ENCODE assay signal across 8 cellular contexts in genomic region chr15:68875377-68876116, GRCh38. TPM values are rescaled to one million over a fixed set of nuclear protein-coding genes. Genes with fewer than 3 reads are reported as not detected.
DNase-seq lines count a peak whose midpoint lies in the region; ATAC-seq and TF ChIP-seq lines count a peak whose summit lies in the region.

No MANE protein-coding gene starts in this region.

- peak overlapping the region; percentile 48 for H3K4me3 Mint-ChIP-seq in activated CD4-positive, alpha-beta T cell treated with anti-CD3 and anti-CD28 coated beads for 36 hours

- H3K4me3 ChIP-seq in AG10803 (ENCODE audit: low read length): peak overlapping the region; percentile 58
- H3K4me3 ChIP-seq in choroid plexus epithelial cell (ENCODE audit: low read depth, low read length): peak overlapping the region; percentile 50

- peak; percentile 90 for TF ChIP-seq CTCF in AG10803 (conservative IDR thresholded peaks at IDR 0.05; ENCODE audit: low read length)
- TF ChIP-seq CTCF in choroid plexus epithelial cell (conservative IDR thresholded peaks at IDR 0.05; ENCODE audit: low read depth, low read length): peak; percentile 91

- intact Hi-C loops in activated CD4-positive, alpha-beta T cell treated with anti-CD3 and anti-CD28 coated beads for 36 hours (cut with DNase I, micrococcal nuclease): loop anchor here (1.0 to 5.0 kb wide), 9 partner anchors 49 to 325 kb away; no protein-coding TSS in a partner anchor

- no peaks in the 10 kb centered on the region for H3K9me3 Mint-ChIP-seq in activated CD4-positive, alpha-beta T cell treated with anti-CD3 and anti-CD28 coated beads for 36 hours (ENCODE audit: low read depth)

- POLR2A ChIA-PET in activated CD4-positive, alpha-beta T cell treated with anti-CD3 and anti-CD28 coated beads for 36 hours (lab: Charles Lee): interaction anchor here (0.5 to 0.9 kb wide), 2 partner anchors 42 to 50 kb away, joined by 3 to 5 read pairs; no protein-coding TSS in a partner anchor

- peak; percentile 94 for ATAC-seq in activated CD4-positive, alpha-beta T cell treated with anti-CD3 and anti-CD28 coated beads for 36 hours
- ATAC-seq in HG02981 (IDR thresholded peaks at IDR 0.05; ENCODE audit: unreplicated experiment): no peak

- no peaks in the 10 kb centered on the region for H3K36me3 Mint-ChIP-seq in activated CD4-positive, alpha-beta T cell treated with anti-CD3 and anti-CD28 coated beads for 36 hours (ENCODE audit: low read depth)

- H3K27ac Mint-ChIP-seq in activated CD4-positive, alpha-beta T cell treated with anti-CD3 and anti-CD28 coated beads for 36 hours: no peak overlapping the region

- CTCF ChIA-PET in activated CD4-positive, alpha-beta T cell treated with anti-CD3 and anti-CD28 coated beads for 36 hours (lab: Charles Lee): interaction anchor here (0.6 to 3.6 kb wide), 49 partner anchors 11 to 1222 kb away, joined by 3 to 34 read pairs (median 5); partner anchors contain the start of gene TLE3

- DNase-seq in AG10803 (ENCODE audit: low read depth) (peak; percentile 88), HCEC 1CT (peak; percentile 72), NCI-H460 (ENCODE audit: extremely low read depth, low read depth) (peak; percentile 81), choroid plexus epithelial cell (ENCODE audit: low read depth) (peak; percentile 94), kidney glomerular epithelial cell (lab: John Stamatoyannopoulos, UW) (peak; percentile 68)
- peak; percentile 96 for DNase-seq in activated CD4-positive, alpha-beta T cell treated with anti-CD3 and anti-CD28 coated beads for 36 hours
- peak; percentile 94 for DNase-seq in stimulated activated CD4-positive, alpha-beta T cell treated with anti-CD3 and anti-CD28 coated beads, Interleukin-15, amount 100 ng/mL, for 24 hours

- H3K27me3 Mint-ChIP-seq in activated CD4-positive, alpha-beta T cell treated with anti-CD3 and anti-CD28 coated beads for 36 hours: peaks cover 20% of the 10 kb centered on the region

- peaks cover 3% of the 10 kb centered on the region for H3K4me1 Mint-ChIP-seq in activated CD4-positive, alpha-beta T cell treated with anti-CD3 and anti-CD28 coated beads for 36 hours

RNA-seq across cellular contexts. Expression of gene SPESP1, which starts 54.8 kb away (rescaled TPM):
- total RNA-seq in NCI-H460 (2014; rRNA removed; shearing (Covaris generic)): not detected in 2 replicates
- polyA plus RNA-seq in NCI-H460 (2014; cell fraction: nucleus; rRNA removed): not detected in 2 replicates
- total RNA-seq in activated CD4-positive, alpha-beta T cell treated with anti-CD3 and anti-CD28 coated beads for 36 hours: 1 to 10 TPM; 1.0 to 1.3 TPM

RNA-seq across cellular contexts. Expression of gene ANP32A, which starts 54.9 kb away (rescaled TPM):
- 110 and 130 TPM in 2 replicates for total RNA-seq in NCI-H460 (2014; rRNA removed; shearing (Covaris generic))
- polyA plus RNA-seq in NCI-H460 (2014; cell fraction: nucleus; rRNA removed): 69.8 and 89.1 TPM in 2 replicates
- total RNA-seq in activated CD4-positive, alpha-beta T cell treated with anti-CD3 and anti-CD28 coated beads for 36 hours: 100 to 1,000 TPM; 252 to 439 TPM
